Comparison of ENCODE assay signal across 15 cellular contexts in genomic region chr20:48866936-48867335, GRCh38.
"Had no signal": no experiment of that assay in that cellular context is flagged by ENCODE, and none has a peak within 500 bp of the region (broad histone marks: within the 10 kb centered on the region; RNA-seq: fewer than 3 reads in every experiment).

No MANE protein-coding gene starts in this region.

- H3K4me1 Mint-ChIP-seq: activated T-helper 17 cell treated with anti-CD3 and anti-CD28 coated beads, Interleukin-2, amount 50 U/mL, for 72 hours had no signal

- H3K4me3 Mint-ChIP-seq: activated T-helper 17 cell treated with anti-CD3 and anti-CD28 coated beads, Interleukin-2, amount 50 U/mL, for 72 hours; endodermal cell; memory B cell; naive thymus-derived CD8-positive, alpha-beta T cell had no signal

- DNase-seq: activated CD4-positive, CD25-positive, alpha-beta regulatory T cell treated with anti-CD3 and anti-CD28 coated beads, Interleukin-2, amount 50 U/mL, for 72 hours; activated naive CD4-positive, alpha-beta T cell treated with Interleukin-2 at 50 U/mL for 16 hours; activated T-cell treated with anti-CD3 and anti-CD28 coated beads for 4 hours; aorta; endodermal cell; kidney glomerular epithelial cell; left ventricle myocardium superior; naive thymus-derived CD8-positive, alpha-beta T cell; posterior cingulate gyrus; retina; stimulated activated CD4-positive, alpha-beta T cell treated with anti-CD3 and anti-CD28 coated beads, Interleukin-12 subunit alpha, Interleukin-12 subunit beta, amount 100 ng/mL, for 4 hours; stimulated activated CD4-positive, alpha-beta T cell treated with anti-CD3 and anti-CD28 coated beads, Interleukin-2, amount 100 ng/mL, for 24 hours; tibial artery had no signal

- H3K27me3 Mint-ChIP-seq: activated T-helper 17 cell treated with anti-CD3 and anti-CD28 coated beads, Interleukin-2, amount 50 U/mL, for 72 hours; memory B cell; naive thymus-derived CD8-positive, alpha-beta T cell had no signal

- ATAC-seq: activated T-helper 17 cell treated with anti-CD3 and anti-CD28 coated beads, Interleukin-2, amount 50 U/mL, for 72 hours; left ventricle myocardium superior; naive thymus-derived CD8-positive, alpha-beta T cell had no signal

- H3K9me3 Mint-ChIP-seq: activated T-helper 17 cell treated with anti-CD3 and anti-CD28 coated beads, Interleukin-2, amount 50 U/mL, for 72 hours; endodermal cell; memory B cell; naive thymus-derived CD8-positive, alpha-beta T cell had no signal

- H3K27ac Mint-ChIP-seq: activated T-helper 17 cell treated with anti-CD3 and anti-CD28 coated beads, Interleukin-2, amount 50 U/mL, for 72 hours; endodermal cell; memory B cell had no signal

- H3K36me3 Mint-ChIP-seq: memory B cell; naive thymus-derived CD8-positive, alpha-beta T cell had no signal
